In genomic region chr2:231869704-231870103, GRCh38 we compare ENCODE assay signal across 34 cellular contexts. TPM values are rescaled to one million over a fixed set of nuclear protein-coding genes. Genes with fewer than 3 reads are reported as not detected.
"Had no signal": no experiment of that assay in that cellular context is flagged by ENCODE, and none has a peak within 500 bp of the region (broad histone marks: within the 10 kb centered on the region; RNA-seq: fewer than 3 reads in every experiment).

No MANE protein-coding gene starts in this region.

- DNase-seq: activated CD4-positive, alpha-beta memory T cell treated with anti-CD3 and anti-CD28 coated beads for 36 hours; activated CD4-positive, alpha-beta T cell treated with anti-CD3 and anti-CD28 coated beads for 36 hours; activated CD4-positive, alpha-beta T cell treated with anti-CD3 and anti-CD28 coated beads, Interleukin-2, amount 10 ng/mL, durations not matched to agents 24 days and 14 days; activated CD4-positive, CD25-positive, alpha-beta regulatory T cell; activated CD4-positive, CD25-positive, alpha-beta regulatory T cell treated with anti-CD3 and anti-CD28 coated beads, Interleukin-2, amount 50 U/mL, for 72 hours; activated CD8-positive, alpha-beta memory T cell treated with anti-CD3 and anti-CD28 coated beads, Interleukin-2, amount 10 ng/mL, durations not matched to agents 7 days and 5 days; activated CD8-positive, alpha-beta memory T cell treated with anti-CD3 and anti-CD28 coated beads, Interleukin-2, amount 50 U/mL, for 4 hours; activated CD8-positive, alpha-beta T cell treated with anti-CD3 and anti-CD28 coated beads, Interleukin-2, amount 10 ng/mL, durations not matched to agents 7 days and 5 days; activated effector memory CD4-positive, alpha-beta T cell treated with anti-CD3 and anti-CD28 coated beads, Interleukin-2, amount 50 U/mL, for 16 hours; activated naive CD4-positive, alpha-beta T cell treated with anti-CD3 and anti-CD28 coated beads, Interleukin-2, amount 50 U/mL, for 16 hours; activated T-cell treated with anti-CD3 and anti-CD28 coated beads, Interleukin-2, amount 50 U/mL, for 1 hour; activated T-cell treated with anti-CD3 and anti-CD28 coated beads, Interleukin-2, amount 50 U/mL, for 48 hours; dermis blood vessel endothelial cell; effector CD4-positive, alpha-beta T cell; effector memory CD8-positive, alpha-beta T cell; esophagus squamous epithelium; foreskin melanocyte; heart left ventricle; SW 1271; T-cell had no signal

- H3K4me3 Mint-ChIP-seq: activated CD4-positive, alpha-beta memory T cell treated with anti-CD3 and anti-CD28 coated beads for 36 hours; activated CD4-positive, alpha-beta T cell treated with anti-CD3 and anti-CD28 coated beads for 36 hours; activated CD4-positive, alpha-beta T cell treated with anti-CD3 and anti-CD28 coated beads, Interleukin-2, amount 10 ng/mL, durations not matched to agents 24 days and 14 days; activated CD8-positive, alpha-beta memory T cell treated with anti-CD3 and anti-CD28 coated beads, Interleukin-2, amount 10 ng/mL, durations not matched to agents 7 days and 5 days; activated CD8-positive, alpha-beta T cell treated with anti-CD3 and anti-CD28 coated beads, Interleukin-2, amount 10 ng/mL, durations not matched to agents 7 days and 5 days; activated naive CD8-positive, alpha-beta T cell; activated T-helper 1 cell treated with anti-CD3 and anti-CD28 coated beads, Interleukin-12 subunit alpha, Interleukin-12 subunit beta, Interleukin-2, Interleukin-4 antibody, amounts not matched to agents 30 ng/mL and 10 ng/mL and 1 ng/mL, durations not matched to agents 14 hours and 24 hours and 36 hours; brain; central memory CD8-positive, alpha-beta T cell; effector memory CD8-positive, alpha-beta T cell; T-cell; T-helper 1 cell treated with Interleukin-12 subunit alpha and Interleukin-12 subunit beta and Interleukin-4 antibody, amounts not matched to agents 30 μg/mL and 1 μg/mL, for 36 hours had no signal

- H3K36me3 Mint-ChIP-seq: activated CD4-positive, alpha-beta memory T cell treated with anti-CD3 and anti-CD28 coated beads for 36 hours; activated CD8-positive, alpha-beta memory T cell treated with anti-CD3 and anti-CD28 coated beads, Interleukin-2, amount 10 ng/mL, durations not matched to agents 7 days and 5 days; activated naive CD8-positive, alpha-beta T cell; brain; T-cell had no signal

- H3K36me3 ChIP-seq: ascending aorta, esophagus squamous epithelium, gastroesophageal sphincter, heart left ventricle had no signal

- H3K4me3 ChIP-seq: ascending aorta, coronary artery, esophagus squamous epithelium, gastroesophageal sphincter, heart left ventricle had no signal

- H3K27ac Mint-ChIP-seq: activated CD4-positive, alpha-beta memory T cell treated with anti-CD3 and anti-CD28 coated beads for 36 hours; activated CD4-positive, alpha-beta T cell treated with anti-CD3 and anti-CD28 coated beads for 36 hours; activated CD4-positive, alpha-beta T cell treated with anti-CD3 and anti-CD28 coated beads, Interleukin-2, amount 10 ng/mL, durations not matched to agents 24 days and 14 days; activated CD8-positive, alpha-beta memory T cell treated with anti-CD3 and anti-CD28 coated beads, Interleukin-2, amount 10 ng/mL, durations not matched to agents 7 days and 5 days; activated CD8-positive, alpha-beta T cell treated with anti-CD3 and anti-CD28 coated beads, Interleukin-2, amount 10 ng/mL, durations not matched to agents 7 days and 5 days; activated naive CD8-positive, alpha-beta T cell; activated T-helper 1 cell treated with anti-CD3 and anti-CD28 coated beads, Interleukin-12 subunit alpha, Interleukin-12 subunit beta, Interleukin-2, Interleukin-4 antibody, amounts not matched to agents 30 ng/mL and 10 ng/mL and 1 ng/mL, durations not matched to agents 14 hours and 24 hours and 36 hours; activated T-helper 2 cell treated with anti-CD3 and anti-CD28 coated beads, Interferon-gamma antibody, Interleukin-2, Interleukin-4, amounts not matched to agents 10 μg/mL and 5 μg/mL and 100 μg/mL, durations not matched to agents 14 hours and 24 hours and 36 hours; brain; effector memory CD8-positive, alpha-beta T cell; T-helper 1 cell treated with Interleukin-12 subunit alpha and Interleukin-12 subunit beta and Interleukin-4 antibody, amounts not matched to agents 30 μg/mL and 1 μg/mL, for 36 hours had no signal

- ATAC-seq: activated CD4-positive, alpha-beta T cell treated with anti-CD3 and anti-CD28 coated beads for 36 hours; activated CD8-positive, alpha-beta memory T cell treated with anti-CD3 and anti-CD28 coated beads, Interleukin-2, amount 10 ng/mL, durations not matched to agents 7 days and 5 days; activated CD8-positive, alpha-beta T cell treated with anti-CD3 and anti-CD28 coated beads, Interleukin-2, amount 10 ng/mL, durations not matched to agents 7 days and 5 days; effector memory CD8-positive, alpha-beta T cell; gastroesophageal sphincter; heart left ventricle; T-cell had no signal

- H3K4me1 Mint-ChIP-seq: activated CD4-positive, alpha-beta T cell treated with anti-CD3 and anti-CD28 coated beads for 36 hours; activated CD4-positive, alpha-beta T cell treated with anti-CD3 and anti-CD28 coated beads, Interleukin-2, amount 10 ng/mL, durations not matched to agents 24 days and 14 days; activated CD8-positive, alpha-beta memory T cell treated with anti-CD3 and anti-CD28 coated beads, Interleukin-2, amount 10 ng/mL, durations not matched to agents 7 days and 5 days; brain; central memory CD8-positive, alpha-beta T cell; T-cell had no signal

- H3K27me3 ChIP-seq: ascending aorta had no signal

- H3K9me3 Mint-ChIP-seq: activated CD4-positive, alpha-beta T cell treated with anti-CD3 and anti-CD28 coated beads, Interleukin-2, amount 10 ng/mL, durations not matched to agents 24 days and 14 days; central memory CD8-positive, alpha-beta T cell; effector memory CD8-positive, alpha-beta T cell had no signal

- H3K27ac ChIP-seq: ascending aorta, coronary artery, epithelial cell of prostate, esophagus squamous epithelium, gastroesophageal sphincter, heart left ventricle had no signal

- H3K4me1 ChIP-seq: ascending aorta, esophagus squamous epithelium, gastroesophageal sphincter, heart left ventricle had no signal

RNA-seq across cellular contexts. Expression of gene NPPC, which starts 56.5 kb away (rescaled TPM):
- total RNA-seq: activated CD8-positive, alpha-beta memory T cell treated with anti-CD3 and anti-CD28 coated beads, Interleukin-2, amount 10 ng/mL, durations not matched to agents 7 days and 5 days; ascending aorta; bronchial epithelial cell; endothelial cell of umbilical vein; fibroblast of lung; fibroblast of villous mesenchyme; gastroesophageal sphincter had no signal
- polyA plus RNA-seq: endothelial cell of umbilical vein, fibroblast of lung had no signal
